Comparison of ENCODE assay signal across 1 cellular context in the genomic region with DNA sequence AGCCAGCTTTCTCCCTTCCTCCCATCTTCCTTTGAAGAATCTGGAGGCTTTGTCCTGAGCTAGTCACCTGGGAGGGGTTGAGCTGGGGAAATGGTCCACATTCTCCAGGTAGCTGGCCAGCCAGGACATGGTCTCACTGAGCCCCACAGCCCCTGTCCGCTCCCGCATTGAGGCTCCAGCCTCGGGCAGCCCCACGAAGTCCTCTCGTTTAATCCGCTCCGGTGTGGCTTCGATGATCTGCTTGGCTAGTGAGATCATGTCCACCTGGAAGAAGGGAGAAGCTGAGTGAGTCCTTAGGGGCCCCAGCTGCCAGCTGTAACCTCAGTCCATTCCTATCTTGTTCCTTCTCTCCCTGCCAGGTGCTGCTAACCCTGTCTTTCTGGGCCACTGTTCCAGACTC.
TF ChIP-seq lines count a peak whose summit lies in the region.

No MANE protein-coding gene starts in this region.

TF ChIP-seq in IMR-90, 13 proteins besides CTCF, POLR2A, EP300 and RAD21:
- TF ChIP-seq, protein P1, sequence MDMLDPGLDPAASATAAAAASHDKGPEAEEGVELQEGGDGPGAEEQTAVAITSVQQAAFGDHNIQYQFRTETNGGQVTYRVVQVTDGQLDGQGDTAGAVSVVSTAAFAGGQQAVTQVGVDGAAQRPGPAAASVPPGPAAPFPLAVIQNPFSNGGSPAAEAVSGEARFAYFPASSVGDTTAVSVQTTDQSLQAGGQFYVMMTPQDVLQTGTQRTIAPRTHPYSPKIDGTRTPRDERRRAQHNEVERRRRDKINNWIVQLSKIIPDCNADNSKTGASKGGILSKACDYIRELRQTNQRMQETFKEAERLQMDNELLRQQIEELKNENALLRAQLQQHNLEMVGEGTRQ (IDR thresholded peaks at IDR 0.05; ENCODE audit: low read depth, low read length), result no peak
- no peak for TF ChIP-seq MXI1 (IDR thresholded peaks at IDR 0.05; ENCODE audit: borderline replicate concordance, low read depth, low read length)
- TF ChIP-seq, protein P2, sequence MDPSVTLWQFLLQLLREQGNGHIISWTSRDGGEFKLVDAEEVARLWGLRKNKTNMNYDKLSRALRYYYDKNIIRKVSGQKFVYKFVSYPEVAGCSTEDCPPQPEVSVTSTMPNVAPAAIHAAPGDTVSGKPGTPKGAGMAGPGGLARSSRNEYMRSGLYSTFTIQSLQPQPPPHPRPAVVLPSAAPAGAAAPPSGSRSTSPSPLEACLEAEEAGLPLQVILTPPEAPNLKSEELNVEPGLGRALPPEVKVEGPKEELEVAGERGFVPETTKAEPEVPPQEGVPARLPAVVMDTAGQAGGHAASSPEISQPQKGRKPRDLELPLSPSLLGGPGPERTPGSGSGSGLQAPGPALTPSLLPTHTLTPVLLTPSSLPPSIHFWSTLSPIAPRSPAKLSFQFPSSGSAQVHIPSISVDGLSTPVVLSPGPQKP (IDR thresholded peaks at IDR 0.05; ENCODE audit: borderline replicate concordance, low read depth, low read length), result no peak
- no peak for TF ChIP-seq CEBPB (IDR thresholded peaks at IDR 0.05; ENCODE audit: low read depth, low read length)
- no peak for TF ChIP-seq RFX5 (IDR thresholded peaks at IDR 0.05; ENCODE audit: low read depth, low read length)
- TF ChIP-seq RCOR1 (IDR thresholded peaks at IDR 0.05; ENCODE audit: insufficient replicate concordance, low read length), result no peak
- TF ChIP-seq MAZ (IDR thresholded peaks at IDR 0.05; ENCODE audit: borderline replicate concordance, low read depth, low read length), result no peak
- no peak for TF ChIP-seq MAFK (IDR thresholded peaks at IDR 0.05; ENCODE audit: low read depth, low read length)
- TF ChIP-seq BHLHE40 (IDR thresholded peaks at IDR 0.05; ENCODE audit: low read depth, low read length), result no peak
- TF ChIP-seq SMC3 (IDR thresholded peaks at IDR 0.05; ENCODE audit: low read depth, low read length), result no peak
- TF ChIP-seq CHD1 (IDR thresholded peaks at IDR 0.05; ENCODE audit: low read depth, low read length), result no peak
- TF ChIP-seq FOS (IDR thresholded peaks at IDR 0.05; ENCODE audit: low read depth, low read length), result no peak
- TF ChIP-seq NFE2L2 (IDR thresholded peaks at IDR 0.05; ENCODE audit: low read depth, low read length), result no peak
